In genomic region chr1:14969006-14969405, GRCh38 we compare ENCODE assay signal across 2 cellular contexts.
TF ChIP-seq lines count a peak whose summit lies in the region.

No MANE protein-coding gene starts in this region.

TF ChIP-seq in SK-N-SH, 30 proteins besides CTCF, POLR2A, EP300 and RAD21 (continued from another document):
- no peak for TF ChIP-seq REST (IDR thresholded peaks at IDR 0.05; ENCODE audit: low read depth, low read length)
- TF ChIP-seq ELF1 (IDR thresholded peaks at IDR 0.05): no peak
- TF ChIP-seq FOXM1 (IDR thresholded peaks at IDR 0.05; ENCODE audit: low read depth): no peak

TF ChIP-seq in SK-N-SH treated with all-trans-retinoic acid at 6 μM for 48 hours, 23 proteins besides CTCF, POLR2A, EP300 and RAD21 (continued from another document):
- TF ChIP-seq BACH2 (CRISPR knock-in tag; IDR thresholded peaks at IDR 0.05; ENCODE audit: borderline replicate concordance) (no peak), TCF4 (CRISPR knock-in tag; IDR thresholded peaks at IDR 0.05; ENCODE audit: borderline replicate concordance) (no peak), CSRNP3 (CRISPR knock-in tag; IDR thresholded peaks at IDR 0.05) (no peak), CSDC2 (CRISPR knock-in tag; IDR thresholded peaks at IDR 0.05) (no peak), OSR1 (CRISPR knock-in tag; IDR thresholded peaks at IDR 0.05) (no peak), ZFP3 (CRISPR knock-in tag; IDR thresholded peaks at IDR 0.05) (no peak), ZFP30 (CRISPR knock-in tag; IDR thresholded peaks at IDR 0.05) (no peak), ARNTL (CRISPR knock-in tag; IDR thresholded peaks at IDR 0.05; ENCODE audit: borderline replicate concordance, low read depth) (no peak), ESRRG (CRISPR knock-in tag; IDR thresholded peaks at IDR 0.05) (no peak)
